Comparison of ENCODE assay signal across 9 cellular contexts in the genomic region with DNA sequence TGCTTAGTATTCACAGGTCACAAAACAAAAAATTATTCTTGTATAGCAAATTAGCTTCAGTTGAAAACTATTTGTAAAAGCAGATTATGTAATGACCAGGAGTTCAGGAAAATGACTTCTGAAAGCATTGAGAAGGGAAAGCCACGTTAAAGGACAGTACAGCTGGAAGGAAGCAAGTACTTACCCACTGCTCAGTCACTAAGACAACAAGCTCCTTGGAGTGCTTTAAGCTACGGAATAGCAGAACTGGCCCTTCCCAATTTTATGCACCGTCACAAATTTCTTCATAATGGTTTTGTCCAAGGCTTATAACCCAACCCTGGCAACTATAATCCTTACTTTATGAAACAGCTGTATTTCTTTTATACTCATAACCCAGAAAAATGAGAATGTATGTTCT. TPM values are rescaled to one million over a fixed set of nuclear protein-coding genes. Genes with fewer than 3 reads are reported as not detected.
A peak's percentile ranks its signal among the peaks of the same experiment; 100 is the strongest.
DNase-seq lines count a peak whose midpoint lies in the region; ATAC-seq and TF ChIP-seq lines count a peak whose summit lies in the region.
"Had no signal": no experiment of that assay in that cellular context is flagged by ENCODE, and none has a peak within 500 bp of the region (broad histone marks: within the 10 kb centered on the region; RNA-seq: fewer than 3 reads in every experiment).

No MANE protein-coding gene starts in this region.

- no peak for DNase-seq in activated naive CD4-positive, alpha-beta T cell treated with anti-CD3 and anti-CD28 coated beads for 36 hours
- no peak for DNase-seq in activated naive CD4-positive, alpha-beta T cell treated with anti-CD3 and anti-CD28 coated beads, Interleukin-2, amount 50 U/mL, for 72 hours (ENCODE audit: low spot score in 2 of 2)
- DNase-seq in PC-3 (peak; percentile 76), thoracic aorta (ENCODE audit: low spot score) (no peak), DMS153 (lab: John Stamatoyannopoulos, UW) (no peak), occipital lobe (lab: John Stamatoyannopoulos, UW) (no peak), G401 (ENCODE audit: low spot score) (no peak)
- DNase-seq: activated CD8-positive, alpha-beta memory T cell treated with anti-CD3 and anti-CD28 coated beads, Interleukin-2, amount 50 U/mL, for 4 hours had no signal

- no peak overlapping the region for H2AFZ ChIP-seq in PC-3 (ENCODE audit: low read length)

- no peak for ATAC-seq in activated naive CD4-positive, alpha-beta T cell treated with anti-CD3 and anti-CD28 coated beads, Interleukin-2, amount 50 U/mL, for 72 hours
- ATAC-seq in PC-3 (peak; percentile 47), esophagus mucosa (peak; percentile 53), thoracic aorta (ENCODE audit: insufficient number of reproducible peaks, low FRiP score, low read depth) (no peak)

- POLR2A ChIA-PET in PC-3 (lab: Charles Lee; ENCODE audit: unreplicated experiment): interaction anchor here (0.6 to 1.9 kb wide), 6 partner anchors 10 to 277 kb away, joined by 3 to 21 read pairs (median 8); a partner anchor contains a TSS

- H3K27me3 Mint-ChIP-seq in activated naive CD4-positive, alpha-beta T cell treated with anti-CD3 and anti-CD28 coated beads for 36 hours (ENCODE audit: low read depth): no peaks in the 10 kb centered on the region

- H3K4me3 ChIP-seq in PC-3 (ENCODE audit: low read length) (peak overlapping the region; percentile 72), thoracic aorta (peak overlapping the region; percentile 77)

- peak overlapping the region; percentile 86 for H3K4me2 ChIP-seq in PC-3 (ENCODE audit: low read length)

- peaks cover 76% of the 10 kb centered on the region for H3K79me2 ChIP-seq in PC-3 (ENCODE audit: low read length)

- no peaks in the 10 kb centered on the region for H3K9me2 ChIP-seq in PC-3 (replicated peaks; ENCODE audit: low read length)

- peaks cover 26% of the 10 kb centered on the region for H3F3A ChIP-seq in PC-3 (ENCODE audit: low read length, unreplicated experiment)

- H3K36me3 ChIP-seq in PC-3 (ENCODE audit: low read depth, low read length) (peaks cover 47% of the 10 kb centered on the region), thoracic aorta (no peaks in the 10 kb centered on the region)

- TF ChIP-seq CTCF in PC-3 (conservative IDR thresholded peaks at IDR 0.05; ENCODE audit: low read depth, low read length) (no peak), thoracic aorta (IDR thresholded peaks at IDR 0.05) (no peak)

- peak overlapping the region; percentile 55 for H3K27ac ChIP-seq in PC-3 (ENCODE audit: low read length)
- peak overlapping the region in 1 of 2 donors; percentile 89 for H3K27ac ChIP-seq in thoracic aorta

- no peak overlapping the region for H3K4me3 Mint-ChIP-seq in activated naive CD4-positive, alpha-beta T cell treated with anti-CD3 and anti-CD28 coated beads for 36 hours

- BruUV-seq in PC-3 (replicated peaks; lab: Mats Ljungman, UMichigan): no TSS peak

- no peaks in the 10 kb centered on the region for H3K9me3 ChIP-seq in PC-3 (ENCODE audit: low read length)
- H3K9me3 ChIP-seq in thoracic aorta: no peaks in the 10 kb centered on the region

- H3K4me1 ChIP-seq in PC-3 (ENCODE audit: insufficient read depth, low read length): peaks cover 69% of the 10 kb centered on the region
- peaks cover 18 to 49% of the 10 kb centered on the region in 2 donors for H3K4me1 ChIP-seq in thoracic aorta (ENCODE audit: control insufficient read depth in 1 of 2, low read depth in 2 of 2)

- intact Hi-C loops in activated naive CD4-positive, alpha-beta T cell treated with anti-CD3 and anti-CD28 coated beads for 36 hours (cut with micrococcal nuclease): loop anchor here (2.0 kb wide), 1 partner anchor 20 kb away; no protein-coding TSS in a partner anchor
- intact Hi-C loops in PC-3 (cut with micrococcal nuclease): loop anchor here (1.0 to 5.0 kb wide), 3 partner anchors 17 to 378 kb away; no protein-coding TSS in a partner anchor

- CTCF ChIA-PET in activated naive CD4-positive, alpha-beta T cell treated with anti-CD3 and anti-CD28 coated beads for 36 hours (lab: Charles Lee): interaction anchor here (0.5 to 2.1 kb wide), 12 partner anchors 10 to 453 kb away, joined by 3 to 7 read pairs (median 3); no protein-coding TSS in a partner anchor
- CTCF ChIA-PET in PC-3 (lab: Charles Lee): interaction anchor here (1.1 to 1.2 kb wide), 2 partner anchors 16 to 88 kb away, joined by 4 read pairs; no protein-coding TSS in a partner anchor

- peak overlapping the region; percentile 72 for H3K9ac ChIP-seq in PC-3 (ENCODE audit: low read length)

- H3K27me3 ChIP-seq in PC-3 (ENCODE audit: low read length) (no peaks in the 10 kb centered on the region), thoracic aorta (replicated peaks; ENCODE audit: insufficient read depth) (no peaks in the 10 kb centered on the region)

- H3K36me3 Mint-ChIP-seq in activated naive CD4-positive, alpha-beta T cell treated with anti-CD3 and anti-CD28 coated beads for 36 hours (ENCODE audit: low read depth): peaks cover 39% of the 10 kb centered on the region
- peaks cover 0 to 69% of the 10 kb centered on the region in 2 donors for H3K36me3 Mint-ChIP-seq in activated naive CD4-positive, alpha-beta T cell treated with anti-CD3 and anti-CD28 coated beads, Interleukin-2, amount 50 U/mL, for 72 hours

- peak overlapping the region; percentile 43 for H3K27ac Mint-ChIP-seq in activated naive CD4-positive, alpha-beta T cell treated with anti-CD3 and anti-CD28 coated beads for 36 hours
- H3K27ac Mint-ChIP-seq in activated naive CD4-positive, alpha-beta T cell treated with anti-CD3 and anti-CD28 coated beads, Interleukin-2, amount 50 U/mL, for 72 hours: no peak overlapping the region

- H3K9me3 Mint-ChIP-seq in activated naive CD4-positive, alpha-beta T cell treated with anti-CD3 and anti-CD28 coated beads for 36 hours: no peaks in the 10 kb centered on the region
- H3K9me3 Mint-ChIP-seq in activated naive CD4-positive, alpha-beta T cell treated with anti-CD3 and anti-CD28 coated beads, Interleukin-2, amount 50 U/mL, for 72 hours: no peaks in the 10 kb centered on the region

- in situ Hi-C loops in G401 (cut with HindIII; ENCODE audit: low sequenced_read_pairs): no loop called here

- H3K4me1 Mint-ChIP-seq in activated naive CD4-positive, alpha-beta T cell treated with anti-CD3 and anti-CD28 coated beads for 36 hours (ENCODE audit: low read depth): peaks cover 24% of the 10 kb centered on the region

- H4K20me1 ChIP-seq in PC-3 (ENCODE audit: low read length): peaks cover 26% of the 10 kb centered on the region

RNA-seq across cellular contexts. Expression of a gene that starts 13.0 kb away (rescaled TPM):
- total RNA-seq in activated naive CD4-positive, alpha-beta T cell treated with anti-CD3 and anti-CD28 coated beads for 36 hours: 1 to 10 TPM; 8.7 to 9.2 TPM
- 10 to 100 TPM; 10.5 to 11.4 TPM for total RNA-seq in activated naive CD4-positive, alpha-beta T cell treated with anti-CD3 and anti-CD28 coated beads, Interleukin-2, amount 50 U/mL, for 72 hours
- total RNA-seq in PC-3 (2014; rRNA removed) (26.7 and 27.3 TPM in 2 replicates), esophagus mucosa (3.8 TPM), thoracic aorta (10 to 100 TPM in 1 of 2 donors, 1 to 10 TPM in 1; 8.6 to 10.4 TPM), occipital lobe (8.9 TPM)
- 11.8 and 13.1 TPM in 2 replicates for total RNA-seq in G401 (2014; rRNA removed; shearing (Covaris generic))

RNA-seq across cellular contexts. Expression of a gene that starts 54.0 kb away (rescaled TPM):
- total RNA-seq in activated naive CD4-positive, alpha-beta T cell treated with anti-CD3 and anti-CD28 coated beads for 36 hours: 100 to 1,000 TPM; 398 to 417 TPM
- 100 to 1,000 TPM; 165 to 170 TPM for total RNA-seq in activated naive CD4-positive, alpha-beta T cell treated with anti-CD3 and anti-CD28 coated beads, Interleukin-2, amount 50 U/mL, for 72 hours
- total RNA-seq in PC-3 (2014; rRNA removed) (266 and 319 TPM in 2 replicates), esophagus mucosa (155 TPM), thoracic aorta (100 to 1,000 TPM; 114 to 305 TPM), occipital lobe (140 TPM)
- total RNA-seq in G401 (2014; rRNA removed; shearing (Covaris generic)): 72.6 and 115 TPM in 2 replicates

Comparison
In these comparisons a context has a peak if more than half of its experiments do, and no peak if none do; other contexts are left out.
1. ATAC-seq: peak in PC-3 (single experiment) and esophagus mucosa (single experiment); none in activated naive CD4-positive, alpha-beta T cell treated with anti-CD3 and anti-CD28 coated beads, Interleukin-2, amount 50 U/mL, for 72 hours (0 of 2) and thoracic aorta (single experiment).